In the genomic region with DNA sequence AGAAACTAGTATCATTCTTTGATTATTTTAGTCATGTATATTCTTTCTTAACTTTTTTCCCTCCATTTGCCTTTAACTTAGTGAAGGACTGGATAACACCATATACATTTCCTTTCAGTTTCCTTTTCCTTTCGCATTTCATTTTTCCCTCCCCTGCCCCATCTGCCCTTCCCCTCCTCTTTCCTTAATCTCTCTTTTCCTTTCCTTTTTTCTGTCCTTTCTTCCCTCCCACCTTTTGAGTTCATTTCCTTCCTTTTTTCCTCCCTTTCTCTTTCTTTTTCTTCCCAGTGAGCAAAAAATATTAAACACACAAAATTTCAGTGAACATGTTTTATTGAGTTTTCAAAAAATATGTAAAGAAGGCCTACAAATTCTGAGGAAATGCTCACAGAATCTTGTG, we compare ENCODE assay signal across 7 cellular contexts.
DNase-seq lines count a peak whose midpoint lies in the region; ATAC-seq and TF ChIP-seq lines count a peak whose summit lies in the region.
"Not testable (repeated sequence)": the region's sequence is repeated elsewhere in the genome, so short reads cannot be mapped to it uniquely, and the experiment has no call there.

No MANE protein-coding gene starts in this region.

- H3K27ac Mint-ChIP-seq in CD8-positive, alpha-beta memory T cell = peak overlapping the region in 7 of 8 donors; percentile 11 to 85 (median 54)
- peak overlapping the region; percentile 48 to 77 for H3K27ac Mint-ChIP-seq in T-cell
- H3K27ac Mint-ChIP-seq in activated T-helper 1 cell treated with anti-CD3 and anti-CD28 coated beads, Interleukin-12 subunit alpha, Interleukin-12 subunit beta, Interleukin-2, Interleukin-4 antibody, amounts not matched to agents 30 ng/mL and 10 ng/mL and 1 ng/mL, durations not matched to agents 14 hours and 24 hours and 36 hours = peak overlapping the region; percentile 36
- H3K27ac Mint-ChIP-seq in MCF 10A (ENCODE audit: low read depth, unreplicated experiment) = peak overlapping the region; percentile 79
- H3K27ac Mint-ChIP-seq in nephron = peak overlapping the region in 2 of 3 experiments; percentile 17 to 55

- not testable (repeated sequence) for H3K36me3 Mint-ChIP-seq in CD8-positive, alpha-beta memory T cell; MCF 10A (ENCODE audit: insufficient read depth, unreplicated experiment); nephron (ENCODE audit: low read depth)
- peaks cover 14% of the 10 kb centered on the region for H3K36me3 Mint-ChIP-seq in T-cell
- H3K36me3 Mint-ChIP-seq in activated T-helper 1 cell treated with anti-CD3 and anti-CD28 coated beads, Interleukin-12 subunit alpha, Interleukin-12 subunit beta, Interleukin-2, Interleukin-4 antibody, amounts not matched to agents 30 ng/mL and 10 ng/mL and 1 ng/mL, durations not matched to agents 14 hours and 24 hours and 36 hours (ENCODE audit: low read depth) = peaks cover 13% of the 10 kb centered on the region

- not testable (repeated sequence) for TF ChIP-seq CTCF in MCF 10A (IDR thresholded peaks at IDR 0.05; ENCODE audit: unreplicated experiment); nephron (IDR thresholded peaks at IDR 0.05; ENCODE audit: unreplicated experiment in 3 of 3)

- H3K27ac ChIP-seq in CD8-positive, alpha-beta memory T cell (ENCODE audit: low read depth, low read length) = not testable (repeated sequence)
- H3K27ac ChIP-seq in HUES64 (ENCODE audit: low read depth, low read length) (peak overlapping the region; percentile 66), epithelial cell of prostate (peak overlapping the region; percentile 6)

- H3K4me1 ChIP-seq in CD8-positive, alpha-beta memory T cell (ENCODE audit: insufficient read depth, low read length) = not testable (repeated sequence)
- H3K4me1 ChIP-seq in HUES64 (ENCODE audit: insufficient read depth, low read length) = peaks cover 48% of the 10 kb centered on the region

- not testable (repeated sequence) for H3K27me3 ChIP-seq in CD8-positive, alpha-beta memory T cell (ENCODE audit: insufficient read depth, low read length, poor library complexity, severe bottlenecking); HUES64 (ENCODE audit: insufficient read depth, low read length)

- ATAC-seq in T-cell (replicated peaks in 1 of 4) = not testable (repeated sequence)

- not testable (repeated sequence) for H3K36me3 ChIP-seq in CD8-positive, alpha-beta memory T cell (ENCODE audit: insufficient read depth, low read length); HUES64 (ENCODE audit: insufficient read depth, low read length)

- not testable (repeated sequence) for H3K27me3 Mint-ChIP-seq in CD8-positive, alpha-beta memory T cell; T-cell; activated T-helper 1 cell treated with anti-CD3 and anti-CD28 coated beads, Interleukin-12 subunit alpha, Interleukin-12 subunit beta, Interleukin-2, Interleukin-4 antibody, amounts not matched to agents 30 ng/mL and 10 ng/mL and 1 ng/mL, durations not matched to agents 14 hours and 24 hours and 36 hours (ENCODE audit: insufficient read depth); MCF 10A (ENCODE audit: insufficient read depth, unreplicated experiment); nephron (ENCODE audit: low read depth)

- intact Hi-C loops in activated T-helper 1 cell treated with anti-CD3 and anti-CD28 coated beads, Interleukin-12 subunit alpha, Interleukin-12 subunit beta, Interleukin-2, Interleukin-4 antibody, amounts not matched to agents 30 ng/mL and 10 ng/mL and 1 ng/mL, durations not matched to agents 14 hours and 24 hours and 36 hours (cut with micrococcal nuclease) = loop anchor here (10.0 kb wide), 1 partner anchor 93 kb away; no protein-coding TSS in a partner anchor
- intact Hi-C loops in MCF 10A (cut with micrococcal nuclease) = not testable (repeated sequence)

- peak overlapping the region in 5 of 7 donors; percentile 48 to 69 (median 57) for H3K4me3 Mint-ChIP-seq in CD8-positive, alpha-beta memory T cell
- H3K4me3 Mint-ChIP-seq in T-cell = peak overlapping the region; percentile 37 to 54 (median 47)
- H3K4me3 Mint-ChIP-seq in activated T-helper 1 cell treated with anti-CD3 and anti-CD28 coated beads, Interleukin-12 subunit alpha, Interleukin-12 subunit beta, Interleukin-2, Interleukin-4 antibody, amounts not matched to agents 30 ng/mL and 10 ng/mL and 1 ng/mL, durations not matched to agents 14 hours and 24 hours and 36 hours; MCF 10A (ENCODE audit: unreplicated experiment); nephron: not testable (repeated sequence)

- H3K9ac ChIP-seq in HUES64 (ENCODE audit: low read depth, low read length) = not testable (repeated sequence)

- WGBS in HUES64 = 92% methylated on average over 1 of the region's 1 CpG

- not testable (repeated sequence) for H3K9me3 Mint-ChIP-seq in CD8-positive, alpha-beta memory T cell; T-cell; activated T-helper 1 cell treated with anti-CD3 and anti-CD28 coated beads, Interleukin-12 subunit alpha, Interleukin-12 subunit beta, Interleukin-2, Interleukin-4 antibody, amounts not matched to agents 30 ng/mL and 10 ng/mL and 1 ng/mL, durations not matched to agents 14 hours and 24 hours and 36 hours; MCF 10A (ENCODE audit: unreplicated experiment); nephron

- H3K9me3 ChIP-seq in CD8-positive, alpha-beta memory T cell (ENCODE audit: low read length); HUES64 (ENCODE audit: insufficient read depth, low read depth, low read length): not testable (repeated sequence)

- BruUV-seq in MCF 10A (replicated peaks; lab: Mats Ljungman, UMichigan) = not testable (repeated sequence)

- H3K4me3 ChIP-seq in CD8-positive, alpha-beta memory T cell (ENCODE audit: low read length); HUES64 (ENCODE audit: low read length): not testable (repeated sequence)

- POLR2A ChIA-PET in CD8-positive, alpha-beta memory T cell (lab: Charles Lee); T-cell (lab: Charles Lee); MCF 10A (lab: Yijun Ruan, JAX): not testable (repeated sequence)

- not testable (repeated sequence) for DNase-seq in CD8-positive, alpha-beta memory T cell; T-cell; activated T-helper 1 cell treated with anti-CD3 and anti-CD28 coated beads, Interleukin-12 subunit alpha, Interleukin-12 subunit beta, Interleukin-2, Interleukin-4 antibody, amounts not matched to agents 30 ng/mL and 10 ng/mL and 1 ng/mL, durations not matched to agents 14 hours and 24 hours and 36 hours (ENCODE audit: low spot score); MCF 10A (ENCODE audit: unreplicated experiment); epithelial cell of prostate (ENCODE audit: low read depth, low spot score)

- CTCF ChIA-PET in CD8-positive, alpha-beta memory T cell (lab: Charles Lee); T-cell (lab: Charles Lee); MCF 10A (lab: Yijun Ruan, JAX): not testable (repeated sequence)

- H3K4me1 Mint-ChIP-seq in CD8-positive, alpha-beta memory T cell = peaks cover 29 to 52% (median 31%) of the 10 kb centered on the region in 3 donors
- peaks cover 39 to 41% (median 40%) of the 10 kb centered on the region in 3 donors for H3K4me1 Mint-ChIP-seq in T-cell
- H3K4me1 Mint-ChIP-seq in activated T-helper 1 cell treated with anti-CD3 and anti-CD28 coated beads, Interleukin-12 subunit alpha, Interleukin-12 subunit beta, Interleukin-2, Interleukin-4 antibody, amounts not matched to agents 30 ng/mL and 10 ng/mL and 1 ng/mL, durations not matched to agents 14 hours and 24 hours and 36 hours (ENCODE audit: low read depth); MCF 10A (ENCODE audit: insufficient read depth, unreplicated experiment); nephron: not testable (repeated sequence)
